8 cellular contexts compared by ENCODE assay signal in the genomic region with DNA sequence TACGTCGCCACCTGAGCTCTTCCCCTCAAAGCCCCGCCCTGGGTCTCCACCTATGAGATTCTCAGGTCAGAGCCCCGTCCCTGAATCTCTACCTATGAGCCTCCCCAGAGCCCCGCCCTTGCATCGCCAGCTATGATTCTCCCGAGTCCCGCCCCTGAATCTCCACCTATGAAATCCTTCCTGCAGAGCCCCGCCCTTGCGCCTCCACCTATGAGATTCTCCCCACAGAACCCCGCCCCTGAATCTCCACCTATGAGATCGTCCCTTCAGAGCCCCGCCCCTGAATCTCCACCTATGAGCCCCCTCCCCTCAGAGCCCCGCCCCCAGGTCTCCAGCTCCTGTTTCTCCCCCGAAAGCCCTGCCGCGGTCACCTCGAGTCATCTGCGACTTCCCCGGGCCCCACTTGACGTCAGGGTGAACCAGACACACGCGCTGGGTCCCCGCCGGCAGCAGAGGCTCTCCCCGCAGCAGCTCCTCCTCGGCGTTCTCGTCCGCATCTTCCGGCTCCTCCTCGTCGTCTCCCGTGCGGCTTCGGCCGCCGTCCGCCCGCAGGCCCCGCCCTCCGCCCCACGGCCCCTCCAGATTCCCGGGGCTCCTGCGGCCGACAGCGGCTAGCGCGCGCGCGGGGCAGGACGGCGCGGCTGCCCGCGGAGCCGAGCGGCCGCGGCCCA.
DNase-seq lines count a peak whose midpoint lies in the region; ATAC-seq lines count a peak whose summit lies in the region.

No MANE protein-coding gene starts in this region.

- H3K9me3 ChIP-seq in effector memory CD4-positive, alpha-beta T cell (ENCODE audit: control insufficient read depth, low read length) = no peaks in the 10 kb centered on the region

- DNase-seq in activated CD4-positive, alpha-beta T cell treated with anti-CD3 and anti-CD28 coated beads, Interleukin-2, amount 50 U/mL, for 1 hour = peak; percentile 98
- peak; percentile 97 to 99 (median 98) for DNase-seq in effector memory CD4-positive, alpha-beta T cell
- DNase-seq in middle frontal gyrus (ENCODE audit: extremely low spot score, low spot score) (peak; percentile 86), NCI-H2227 (lab: John Stamatoyannopoulos, UW; ENCODE audit: unreplicated experiment) (no peak)
- DNase-seq in stimulated activated CD8-positive, alpha-beta memory T cell treated with anti-CD3 and anti-CD28 coated beads, Interleukin-4, amount 100 ng/mL, for 1 hour (ENCODE audit: low read depth in 2 of 2, low spot score in 1 of 2) = peak; percentile 91 to 93

- H3K36me3 ChIP-seq in ACC112 (ENCODE audit: insufficient read depth, low read length) = peaks cover 23% of the 10 kb centered on the region; the same call in 1 of the 2 replicates
- peaks cover 26% of the 10 kb centered on the region for H3K36me3 ChIP-seq in effector memory CD4-positive, alpha-beta T cell (ENCODE audit: control insufficient read depth, insufficient read depth, low read length)

- peaks cover 28% of the 10 kb centered on the region for H3K79me2 ChIP-seq in ACC112 (ENCODE audit: control insufficient read depth, insufficient read depth, low read length, unreplicated experiment)

- ATAC-seq in GM19324 (IDR thresholded peaks at IDR 0.05; ENCODE audit: low FRiP score, unreplicated experiment) (peak; percentile 56), HG03469 (IDR thresholded peaks at IDR 0.05; ENCODE audit: unreplicated experiment) (peak; percentile 37)

- peak overlapping the region; percentile 89 for H3K27ac ChIP-seq in ACC112 (ENCODE audit: low read depth, low read length)
- peak overlapping the region; percentile 94 for H3K27ac ChIP-seq in effector memory CD4-positive, alpha-beta T cell (ENCODE audit: insufficient read depth, low read length, poor library complexity, severe bottlenecking)

- H3K4me3 ChIP-seq in ACC112 (ENCODE audit: low read depth, low read length) = peak overlapping the region; percentile 97
- peak overlapping the region; percentile 49 for H3K4me3 ChIP-seq in effector memory CD4-positive, alpha-beta T cell (ENCODE audit: insufficient read depth, low read depth, low read length, poor library complexity, severe bottlenecking)

- H3K27me3 ChIP-seq in ACC112 (ENCODE audit: insufficient read depth, low read length) = no peaks in the 10 kb centered on the region
- H3K27me3 ChIP-seq in effector memory CD4-positive, alpha-beta T cell (replicated peaks; ENCODE audit: control insufficient read depth, insufficient read depth, low read length, poor library complexity, severe bottlenecking) = no peaks in the 10 kb centered on the region

- H3K4me1 ChIP-seq in ACC112 (ENCODE audit: control insufficient read depth, insufficient read depth, low read length, unreplicated experiment) = peaks cover 3% of the 10 kb centered on the region
- peaks cover 28% of the 10 kb centered on the region for H3K4me1 ChIP-seq in effector memory CD4-positive, alpha-beta T cell (ENCODE audit: control insufficient read depth, insufficient read depth, low read length, poor library complexity, severe bottlenecking)

- H2AFZ ChIP-seq in ACC112 (ENCODE audit: low read length, unreplicated experiment) = peak overlapping the region; percentile 89
